Comparison of ENCODE assay signal across 9 cellular contexts in genomic region chr1:246450485-246451251, GRCh38. TPM values are rescaled to one million over a fixed set of nuclear protein-coding genes. Genes with fewer than 3 reads are reported as not detected.
A peak's percentile ranks its signal among the peaks of the same experiment; 100 is the strongest.
DNase-seq lines count a peak whose midpoint lies in the region; TF ChIP-seq lines count a peak whose summit lies in the region.
"Had no signal": no experiment of that assay in that cellular context is flagged by ENCODE, and none has a peak within 500 bp of the region (broad histone marks: within the 10 kb centered on the region; RNA-seq: fewer than 3 reads in every experiment).

No MANE protein-coding gene starts in this region.

- in situ Hi-C loops in KBM-7 (cut with MboI; ENCODE audit: low pct_unique_long_range_greater_than_20kb, low sequenced_read_pairs), result no loop called here

- no peak overlapping the region for H2AFZ ChIP-seq in OCI-LY7 (ENCODE audit: low read length)

- peak; percentile 82 for TF ChIP-seq CTCF in OCI-LY7 (conservative IDR thresholded peaks at IDR 0.05; ENCODE audit: low read length)
- TF ChIP-seq CTCF in epithelial cell of proximal tubule (conservative IDR thresholded peaks at IDR 0.05; ENCODE audit: low read depth, low read length), result peak; percentile 72
- TF ChIP-seq CTCF in osteocyte (IDR thresholded peaks at IDR 0.05), result peak; percentile 79

- peaks cover 15% of the 10 kb centered on the region for H4K20me1 ChIP-seq in OCI-LY7 (ENCODE audit: insufficient read depth, low read length)

- H3K4me1 ChIP-seq in OCI-LY7 (ENCODE audit: insufficient read depth, low read length, poor library complexity, severe bottlenecking), result no peaks in the 10 kb centered on the region

- CTCF ChIA-PET in OCI-LY7 (lab: Charles Lee; ENCODE audit: unreplicated experiment), result no interaction called here
- CTCF ChIA-PET in activated CD4-positive, alpha-beta memory T cell treated with anti-CD3 and anti-CD28 coated beads, Interleukin-2, amount 10 ng/mL, durations not matched to agents 7 days and 5 days (lab: Charles Lee), result interaction anchor here (1.1 to 1.5 kb wide), 4 partner anchors 438 to 1297 kb away, joined by 3 to 8 read pairs (median 4); no protein-coding TSS in a partner anchor

- no peak overlapping the region for H3K4me3 Mint-ChIP-seq in osteocyte (ENCODE audit: unreplicated experiment)
- H3K4me3 Mint-ChIP-seq in activated CD4-positive, alpha-beta memory T cell treated with anti-CD3 and anti-CD28 coated beads, Interleukin-2, amount 10 ng/mL, durations not matched to agents 7 days and 5 days, result no peak overlapping the region
- H3K4me3 Mint-ChIP-seq: naive B cell had no signal

- DNase-seq in EH (ENCODE audit: low read depth) (peak; percentile 41), KBM-7 (peak; percentile 49), OCI-LY7 (ENCODE audit: low spot score) (peak; percentile 22), epithelial cell of proximal tubule (ENCODE audit: low read depth) (no peak), osteocyte (ENCODE audit: extremely low spot score, unreplicated experiment) (no peak), NCI-H1048 (lab: John Stamatoyannopoulos, UW) (no peak)
- no peak for DNase-seq in activated effector memory CD4-positive, alpha-beta T cell treated with Interleukin-2 at 50 U/mL for 16 hours
- no peak for DNase-seq in activated CD4-positive, alpha-beta memory T cell treated with anti-CD3 and anti-CD28 coated beads, Interleukin-2, amount 10 ng/mL, durations not matched to agents 7 days and 5 days
- DNase-seq: naive B cell had no signal

- H3K36me3 ChIP-seq in OCI-LY7 (ENCODE audit: insufficient read depth, low read length), result no peaks in the 10 kb centered on the region

- H3K4me1 Mint-ChIP-seq in osteocyte (ENCODE audit: unreplicated experiment), result peaks cover 13% of the 10 kb centered on the region
- H3K4me1 Mint-ChIP-seq in activated CD4-positive, alpha-beta memory T cell treated with anti-CD3 and anti-CD28 coated beads, Interleukin-2, amount 10 ng/mL, durations not matched to agents 7 days and 5 days, result no peaks in the 10 kb centered on the region

- no peaks in the 10 kb centered on the region for H3K36me3 Mint-ChIP-seq in osteocyte (ENCODE audit: unreplicated experiment)
- no peaks in the 10 kb centered on the region for H3K36me3 Mint-ChIP-seq in activated CD4-positive, alpha-beta memory T cell treated with anti-CD3 and anti-CD28 coated beads, Interleukin-2, amount 10 ng/mL, durations not matched to agents 7 days and 5 days (ENCODE audit: low read depth)

- H3K4me2 ChIP-seq in OCI-LY7 (ENCODE audit: low read length), result no peak overlapping the region

- no peaks in the 10 kb centered on the region for H3K27me3 Mint-ChIP-seq in osteocyte (ENCODE audit: unreplicated experiment)
- no peaks in the 10 kb centered on the region for H3K27me3 Mint-ChIP-seq in activated CD4-positive, alpha-beta memory T cell treated with anti-CD3 and anti-CD28 coated beads, Interleukin-2, amount 10 ng/mL, durations not matched to agents 7 days and 5 days
- H3K27me3 Mint-ChIP-seq: naive B cell had no signal

- H3K27ac ChIP-seq in OCI-LY7 (ENCODE audit: low read depth, low read length, poor library complexity, severe bottlenecking), result no peak overlapping the region

- no peaks in the 10 kb centered on the region for H3K9me2 ChIP-seq in OCI-LY7 (ENCODE audit: insufficient read depth, low read length)

- H3K27ac Mint-ChIP-seq in osteocyte (ENCODE audit: unreplicated experiment), result no peak overlapping the region
- no peak overlapping the region for H3K27ac Mint-ChIP-seq in activated CD4-positive, alpha-beta memory T cell treated with anti-CD3 and anti-CD28 coated beads, Interleukin-2, amount 10 ng/mL, durations not matched to agents 7 days and 5 days

- BruUV-seq in OCI-LY7 (replicated peaks; lab: Mats Ljungman, UMichigan), result no TSS peak

- H3K9me3 ChIP-seq in OCI-LY7 (ENCODE audit: low read length), result no peaks in the 10 kb centered on the region

- H3K4me3 ChIP-seq in OCI-LY7 (ENCODE audit: low read depth, low read length, poor library complexity, severe bottlenecking) (no peak overlapping the region), epithelial cell of proximal tubule (ENCODE audit: low read depth, low read length) (peak overlapping the region; percentile 7)

- H3K9me3 Mint-ChIP-seq in osteocyte (ENCODE audit: unreplicated experiment), result no peaks in the 10 kb centered on the region
- no peaks in the 10 kb centered on the region for H3K9me3 Mint-ChIP-seq in activated CD4-positive, alpha-beta memory T cell treated with anti-CD3 and anti-CD28 coated beads, Interleukin-2, amount 10 ng/mL, durations not matched to agents 7 days and 5 days
- H3K9me3 Mint-ChIP-seq: naive B cell had no signal

- H3K79me2 ChIP-seq in OCI-LY7 (ENCODE audit: insufficient read depth, low read depth, low read length), result no peaks in the 10 kb centered on the region

- POLR2A ChIA-PET in OCI-LY7 (lab: Charles Lee), result interaction anchor here (0.8 kb wide), 1 partner anchor 73 kb away, joined by 3 read pairs; no protein-coding TSS in a partner anchor
- POLR2A ChIA-PET in activated CD4-positive, alpha-beta memory T cell treated with anti-CD3 and anti-CD28 coated beads, Interleukin-2, amount 10 ng/mL, durations not matched to agents 7 days and 5 days (lab: Charles Lee), result no interaction called here

- intact Hi-C loops in OCI-LY7 (cut with micrococcal nuclease; ENCODE audit: unreplicated experiment), result loop anchor here (5.0 kb wide), 2 partner anchors 438 to 1293 kb away; no protein-coding TSS in a partner anchor

RNA-seq across cellular contexts. Expression of gene SMYD3, which starts 56.4 kb away (rescaled TPM):
- total RNA-seq in OCI-LY7 (2014; rRNA removed; shearing (Covaris generic)), result 26.6 and 28.9 TPM in 2 replicates
- total RNA-seq in OCI-LY7 (2022) (32.5 and 34.5 TPM in 2 replicates), epithelial cell of proximal tubule (18.3 and 23.8 TPM in 2 replicates), osteocyte (22.3 and 22.8 TPM in 2 replicates)
- total RNA-seq in activated CD4-positive, alpha-beta memory T cell treated with anti-CD3 and anti-CD28 coated beads, Interleukin-2, amount 10 ng/mL, durations not matched to agents 7 days and 5 days, result 10 to 100 TPM; 15.5 to 18.7 TPM

Comparison
In these comparisons a context has a peak if more than half of its experiments do, and no peak if none do; other contexts are left out.
1. DNase-seq: peak in EH (single experiment), KBM-7 (single experiment) and OCI-LY7 (single experiment); none in epithelial cell of proximal tubule (single experiment), osteocyte (single experiment), activated effector memory CD4-positive, alpha-beta T cell treated with Interleukin-2 at 50 U/mL for 16 hours (single experiment), activated CD4-positive, alpha-beta memory T cell treated with anti-CD3 and anti-CD28 coated beads, Interleukin-2, amount 10 ng/mL, durations not matched to agents 7 days and 5 days (single experiment) and NCI-H1048 (single experiment).
2. Peak in every context shown above with its lines, with median percentiles within 50 percentile points of each other: CTCF ChIP-seq.